9 cellular contexts compared by ENCODE assay signal in the genomic region with DNA sequence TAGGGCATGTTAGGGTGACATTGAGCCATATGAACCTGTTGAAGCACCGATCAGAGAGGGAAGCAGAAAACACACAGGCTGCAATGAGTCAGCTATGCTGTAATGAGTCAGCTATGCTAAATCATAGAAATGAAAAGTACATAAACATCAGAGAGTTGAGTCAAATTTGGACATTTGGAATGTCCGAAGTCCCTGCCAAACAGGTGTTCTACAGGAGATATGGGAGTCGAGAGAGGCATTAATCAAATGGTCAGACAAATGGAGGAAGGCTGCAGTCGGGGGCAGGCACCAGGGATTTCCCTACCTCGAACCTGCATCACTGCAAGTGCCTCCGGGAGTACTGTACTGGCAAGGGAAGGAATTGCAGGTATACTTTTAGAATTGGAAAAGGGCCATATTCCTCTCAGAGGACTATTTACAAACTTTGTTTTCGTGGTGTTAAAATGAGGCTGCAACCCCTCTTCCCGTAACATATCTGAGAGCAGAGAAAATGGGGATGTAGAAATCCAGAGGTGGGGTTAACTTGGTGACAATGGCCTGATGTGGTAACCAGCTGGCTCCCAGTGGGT. TPM values are rescaled to one million over a fixed set of nuclear protein-coding genes. Genes with fewer than 3 reads are reported as not detected.
DNase-seq lines count a peak whose midpoint lies in the region; ATAC-seq and TF ChIP-seq lines count a peak whose summit lies in the region.
"Had no signal": no experiment of that assay in that cellular context is flagged by ENCODE, and none has a peak within 500 bp of the region (broad histone marks: within the 10 kb centered on the region; RNA-seq: fewer than 3 reads in every experiment).

No MANE protein-coding gene starts in this region.

- H3K79me2 ChIP-seq in OCI-LY1 (ENCODE audit: insufficient read depth, low read length) = no peaks in the 10 kb centered on the region

- H3F3A ChIP-seq in OCI-LY1 (ENCODE audit: insufficient read depth, low read length) = no peaks in the 10 kb centered on the region

- H3K27me3 ChIP-seq in OCI-LY1 (ENCODE audit: insufficient read depth, low read length) (no peaks in the 10 kb centered on the region; the same call in 1 of the 2 replicates), SJCRH30 (peaks cover 3% of the 10 kb centered on the region; the same call in 1 of the 2 replicates)
- H3K27me3 ChIP-seq: cardiac muscle cell had no signal

- ATAC-seq in natural killer cell treated with Interleukin-12 subunit alpha and Interleukin-12 subunit beta and Interleukin-15 and Interleukin-18, amount 100 ng/mL, for 72 hours = peak; percentile 79 to 92
- ATAC-seq in natural killer cell (no peak), HG02678 (IDR thresholded peaks at IDR 0.05; ENCODE audit: unreplicated experiment) (peak; percentile 72)

- H3K4me1 Mint-ChIP-seq in natural killer cell treated with Interleukin-12 subunit alpha and Interleukin-12 subunit beta and Interleukin-15 and Interleukin-18, amount 100 ng/mL, for 72 hours (ENCODE audit: low read depth in 2 of 2) = peaks cover 8 to 20% of the 10 kb centered on the region in 2 donors
- H3K4me1 Mint-ChIP-seq in natural killer cell = peaks cover 6 to 14% of the 10 kb centered on the region in 2 donors
- H3K4me1 Mint-ChIP-seq in stimulated activated naive CD8-positive, alpha-beta T cell treated with anti-CD3 and anti-CD28 coated beads, Interleukin-15, Interleukin-2, amounts not matched to agents 100 ng/mL and 50 ng/mL, for 24 hours (ENCODE audit: low read depth) = peaks cover 30% of the 10 kb centered on the region

- intact Hi-C loops in natural killer cell (cut with micrococcal nuclease) = no loop called here

- no peaks in the 10 kb centered on the region for H3K9me3 Mint-ChIP-seq in natural killer cell treated with Interleukin-12 subunit alpha and Interleukin-12 subunit beta and Interleukin-15 and Interleukin-18, amount 100 ng/mL, for 72 hours
- H3K9me3 Mint-ChIP-seq in natural killer cell = no peaks in the 10 kb centered on the region
- no peaks in the 10 kb centered on the region for H3K9me3 Mint-ChIP-seq in stimulated activated naive CD8-positive, alpha-beta T cell treated with anti-CD3 and anti-CD28 coated beads, Interleukin-15, Interleukin-2, amounts not matched to agents 100 ng/mL and 50 ng/mL, for 24 hours

- H3K9ac ChIP-seq in OCI-LY1 (ENCODE audit: low read length) = no peak overlapping the region

- no peaks in the 10 kb centered on the region for H3K9me2 ChIP-seq in OCI-LY1 (ENCODE audit: low read depth, low read length)

- no peak overlapping the region for H3K27ac ChIP-seq in OCI-LY1 (ENCODE audit: low read depth, low read length, poor library complexity, severe bottlenecking)
- no peak overlapping the region for H3K27ac ChIP-seq in SJCRH30
- H3K27ac ChIP-seq: cardiac muscle cell had no signal

- H3K4me1 ChIP-seq in OCI-LY1 (ENCODE audit: insufficient read depth, low read length, severe bottlenecking) (peaks cover 13% of the 10 kb centered on the region), SJCRH30 (no peaks in the 10 kb centered on the region)

- no peak overlapping the region for H2AFZ ChIP-seq in OCI-LY1 (ENCODE audit: low read length)

- no peaks in the 10 kb centered on the region for H3K36me3 ChIP-seq in OCI-LY1 (ENCODE audit: insufficient read depth, low read length)
- H3K36me3 ChIP-seq in SJCRH30 = no peaks in the 10 kb centered on the region
- H3K36me3 ChIP-seq: cardiac muscle cell had no signal

- peak overlapping the region; percentile 10 to 29 for H3K27ac Mint-ChIP-seq in natural killer cell treated with Interleukin-12 subunit alpha and Interleukin-12 subunit beta and Interleukin-15 and Interleukin-18, amount 100 ng/mL, for 72 hours
- peak overlapping the region in 1 of 2 donors; percentile 7 for H3K27ac Mint-ChIP-seq in natural killer cell
- H3K27ac Mint-ChIP-seq in stimulated activated naive CD8-positive, alpha-beta T cell treated with anti-CD3 and anti-CD28 coated beads, Interleukin-15, Interleukin-2, amounts not matched to agents 100 ng/mL and 50 ng/mL, for 24 hours = peak overlapping the region; percentile 89

- no peak for DNase-seq in natural killer cell treated with Interleukin-12 subunit alpha and Interleukin-12 subunit beta and Interleukin-15 and Interleukin-18, amount 100 ng/mL, for 72 hours (ENCODE audit: low spot score)
- DNase-seq in natural killer cell (no peak), dermis blood vessel endothelial cell (peak; percentile 77), DMS153 treated with DMSO at 0.1 percent for 48 hours (lab: John Stamatoyannopoulos, UW; ENCODE audit: unreplicated experiment) (no peak), SJCRH30 (no peak)

- H4K20me1 ChIP-seq in OCI-LY1 (ENCODE audit: insufficient read depth, low read length) = no peaks in the 10 kb centered on the region

- no peak for TF ChIP-seq CTCF in natural killer cell (IDR thresholded peaks at IDR 0.05)
- TF ChIP-seq CTCF in OCI-LY1 (IDR thresholded peaks at IDR 0.05; ENCODE audit: low read length) = no peak

- H3K4me3 ChIP-seq in OCI-LY1 (ENCODE audit: low read depth, low read length, poor library complexity, severe bottlenecking) = no peak overlapping the region
- H3K4me3 ChIP-seq in SJCRH30 = no peak overlapping the region
- H3K4me3 ChIP-seq: cardiac muscle cell had no signal

- H3K36me3 Mint-ChIP-seq in natural killer cell treated with Interleukin-12 subunit alpha and Interleukin-12 subunit beta and Interleukin-15 and Interleukin-18, amount 100 ng/mL, for 72 hours = no peaks in the 10 kb centered on the region
- H3K36me3 Mint-ChIP-seq in natural killer cell = no peaks in the 10 kb centered on the region
- H3K36me3 Mint-ChIP-seq in stimulated activated naive CD8-positive, alpha-beta T cell treated with anti-CD3 and anti-CD28 coated beads, Interleukin-15, Interleukin-2, amounts not matched to agents 100 ng/mL and 50 ng/mL, for 24 hours (ENCODE audit: low read depth) = no peaks in the 10 kb centered on the region

- peak overlapping the region; percentile 66 for H3K4me3 Mint-ChIP-seq in natural killer cell treated with Interleukin-12 subunit alpha and Interleukin-12 subunit beta and Interleukin-15 and Interleukin-18, amount 100 ng/mL, for 72 hours
- H3K4me3 Mint-ChIP-seq in natural killer cell = no peak overlapping the region
- peak overlapping the region; percentile 70 for H3K4me3 Mint-ChIP-seq in stimulated activated naive CD8-positive, alpha-beta T cell treated with anti-CD3 and anti-CD28 coated beads, Interleukin-15, Interleukin-2, amounts not matched to agents 100 ng/mL and 50 ng/mL, for 24 hours

- peak overlapping the region; percentile 28; the same call in 1 of the 2 replicates for H3K4me2 ChIP-seq in OCI-LY1 (ENCODE audit: low read length)

- no peaks in the 10 kb centered on the region for H3K9me3 ChIP-seq in OCI-LY1 (ENCODE audit: low read length)
- no peaks in the 10 kb centered on the region for H3K9me3 ChIP-seq in SJCRH30 (replicated peaks)

- H3K27me3 Mint-ChIP-seq in natural killer cell treated with Interleukin-12 subunit alpha and Interleukin-12 subunit beta and Interleukin-15 and Interleukin-18, amount 100 ng/mL, for 72 hours = no peaks in the 10 kb centered on the region
- no peaks in the 10 kb centered on the region for H3K27me3 Mint-ChIP-seq in natural killer cell (ENCODE audit: low read depth in 2 of 2)
- H3K27me3 Mint-ChIP-seq in stimulated activated naive CD8-positive, alpha-beta T cell treated with anti-CD3 and anti-CD28 coated beads, Interleukin-15, Interleukin-2, amounts not matched to agents 100 ng/mL and 50 ng/mL, for 24 hours = no peaks in the 10 kb centered on the region

RNA-seq across cellular contexts. Expression of gene ZC3HAV1, which starts 8.8 kb away (rescaled TPM):
- 100 to 1,000 TPM in 1 of 2 donors, 10 to 100 TPM in 1; 88.2 to 104 TPM for total RNA-seq in natural killer cell treated with Interleukin-12 subunit alpha and Interleukin-12 subunit beta and Interleukin-15 and Interleukin-18, amount 100 ng/mL, for 72 hours
- total RNA-seq in natural killer cell (100 to 1,000 TPM; 129 to 153 (median 137) TPM), dermis blood vessel endothelial cell (44.6 and 73.2 TPM in 2 replicates)
- total RNA-seq in SJCRH30 (2014; rRNA removed; shearing (Covaris generic)) = 11.0 and 11.1 TPM in 2 replicates

Comparison
In these comparisons a context has a peak if more than half of its experiments do, and no peak if none do; other contexts are left out.
1. ATAC-seq: peak in natural killer cell treated with Interleukin-12 subunit alpha and Interleukin-12 subunit beta and Interleukin-15 and Interleukin-18, amount 100 ng/mL, for 72 hours (2 of 2) and HG02678 (single experiment); none in natural killer cell (0 of 3).